In genomic region chr9:112360047-112360804, GRCh38 we compare ENCODE assay signal across 19 cellular contexts. TPM values are rescaled to one million over a fixed set of nuclear protein-coding genes. Genes with fewer than 3 reads are reported as not detected.
A peak's percentile ranks its signal among the peaks of the same experiment; 100 is the strongest.
DNase-seq lines count a peak whose midpoint lies in the region; ATAC-seq and TF ChIP-seq lines count a peak whose summit lies in the region.
"Had no signal": no experiment of that assay in that cellular context is flagged by ENCODE, and none has a peak within 500 bp of the region (broad histone marks: within the 10 kb centered on the region; RNA-seq: fewer than 3 reads in every experiment).

No MANE protein-coding gene starts in this region.

- no TSS peak for BruUV-seq in MCF 10A (replicated peaks; lab: Mats Ljungman, UMichigan)

- H3K27me3 ChIP-seq in breast epithelium (no peaks in the 10 kb centered on the region), thyroid gland (no peaks in the 10 kb centered on the region)
- H3K27me3 ChIP-seq: BLaER1, esophagus squamous epithelium, stomach had no signal

- H3K36me3 ChIP-seq in breast epithelium (no peaks in the 10 kb centered on the region), thyroid gland (no peaks in the 10 kb centered on the region)
- H3K36me3 ChIP-seq: BLaER1, esophagus squamous epithelium, stomach had no signal

- no peaks in the 10 kb centered on the region for H3K27me3 Mint-ChIP-seq in MCF 10A (ENCODE audit: insufficient read depth, unreplicated experiment)
- peaks cover 2% of the 10 kb centered on the region for H3K27me3 Mint-ChIP-seq in activated CD8-positive, alpha-beta T cell treated with anti-CD3 and anti-CD28 coated beads for 36 hours

- H3K27ac ChIP-seq in breast epithelium (no peak overlapping the region), thyroid gland (peak overlapping the region in 2 of 3 donors; percentile 16 to 31)
- H3K27ac ChIP-seq: BLaER1, esophagus squamous epithelium, stomach, VCaP had no signal

- H3K36me3 Mint-ChIP-seq in MCF 10A (ENCODE audit: insufficient read depth, unreplicated experiment) = no peaks in the 10 kb centered on the region
- no peaks in the 10 kb centered on the region for H3K36me3 Mint-ChIP-seq in activated CD8-positive, alpha-beta T cell treated with anti-CD3 and anti-CD28 coated beads for 36 hours (ENCODE audit: low read depth)
- H3K36me3 Mint-ChIP-seq: immature natural killer cell had no signal

- peak overlapping the region; percentile 23 for H3K27ac Mint-ChIP-seq in MCF 10A (ENCODE audit: low read depth, unreplicated experiment)
- peak overlapping the region; percentile 13 for H3K27ac Mint-ChIP-seq in activated CD8-positive, alpha-beta T cell treated with anti-CD3 and anti-CD28 coated beads for 36 hours
- H3K27ac Mint-ChIP-seq: activated T-helper 1 cell treated with anti-CD3 and anti-CD28 coated beads, Interleukin-12 subunit alpha, Interleukin-12 subunit beta, Interleukin-2, Interleukin-4 antibody, amounts not matched to agents 30 ng/mL and 10 ng/mL and 1 ng/mL, durations not matched to agents 14 hours and 24 hours and 36 hours; immature natural killer cell had no signal

- H3K4me1 ChIP-seq in breast epithelium (no peaks in the 10 kb centered on the region), thyroid gland (peaks cover 1 to 16% of the 10 kb centered on the region in 2 donors)
- H3K4me1 ChIP-seq: BLaER1 had no signal

- POLR2A ChIA-PET in MCF 10A (lab: Yijun Ruan, JAX) = interaction anchor here (0.5 to 4.1 kb wide), 7 partner anchors 15 to 601 kb away, joined by 3 to 33 read pairs (median 4); partner anchors contain the start of gene HSDL2
- POLR2A ChIA-PET in activated CD8-positive, alpha-beta T cell treated with anti-CD3 and anti-CD28 coated beads for 36 hours (lab: Charles Lee) = interaction anchor here (1.0 kb wide), 1 partner anchor 247 kb away, joined by 3 read pairs; no protein-coding TSS in a partner anchor

- peak; percentile 75 for ATAC-seq in activated CD8-positive, alpha-beta T cell treated with anti-CD3 and anti-CD28 coated beads for 36 hours
- no peak for ATAC-seq in HG02623 (IDR thresholded peaks at IDR 0.05; ENCODE audit: unreplicated experiment)

- no peak for TF ChIP-seq POLR2A in breast epithelium (IDR thresholded peaks at IDR 0.05)
- no peak for TF ChIP-seq POLR2A in thyroid gland (IDR thresholded peaks at IDR 0.05)

- intact Hi-C loops in MCF 10A (cut with micrococcal nuclease) = loop anchor here (2.0 to 10.0 kb wide), 2 partner anchors 273 to 595 kb away; no protein-coding TSS in a partner anchor
- intact Hi-C loops in breast epithelium (cut with DNase I; ENCODE audit: low total_unique reads) = loop anchor here (10.0 kb wide), 1 partner anchor 265 kb away; no protein-coding TSS in a partner anchor
- intact Hi-C loops in activated CD8-positive, alpha-beta T cell treated with anti-CD3 and anti-CD28 coated beads for 36 hours (cut with micrococcal nuclease) = loop anchor here (2.0 kb wide), 1 partner anchor 263 kb away; no protein-coding TSS in a partner anchor
- intact Hi-C loops in thyroid gland (cut with DNase I) = loop anchor here (5.0 to 10.0 kb wide), 2 partner anchors 263 to 455 kb away; no protein-coding TSS in a partner anchor

- TF ChIP-seq CTCF in MCF 10A (IDR thresholded peaks at IDR 0.05; ENCODE audit: unreplicated experiment) (no peak), breast epithelium (IDR thresholded peaks at IDR 0.05) (no peak), fibroblast of mammary gland (conservative IDR thresholded peaks at IDR 0.05; ENCODE audit: control insufficient read depth, insufficient read depth, low read depth, low read length) (no peak), thyroid gland (IDR thresholded peaks at IDR 0.05) (no peak)
- no peak for TF ChIP-seq CTCF in activated CD8-positive, alpha-beta T cell treated with anti-CD3 and anti-CD28 coated beads for 36 hours (IDR thresholded peaks at IDR 0.05)

- H3K4me3 ChIP-seq in breast epithelium (no peak overlapping the region), fibroblast of mammary gland (ENCODE audit: control insufficient read depth, low read depth, low read length) (no peak overlapping the region), thyroid gland (replicated peaks in 1 of 3) (no peak overlapping the region)
- H3K4me3 ChIP-seq: BLaER1, esophagus squamous epithelium, stomach had no signal

- H3K4me3 Mint-ChIP-seq in MCF 10A (ENCODE audit: unreplicated experiment) = no peak overlapping the region
- H3K4me3 Mint-ChIP-seq in activated CD8-positive, alpha-beta T cell treated with anti-CD3 and anti-CD28 coated beads for 36 hours = no peak overlapping the region
- H3K4me3 Mint-ChIP-seq: activated T-helper 1 cell treated with anti-CD3 and anti-CD28 coated beads, Interleukin-12 subunit alpha, Interleukin-12 subunit beta, Interleukin-2, Interleukin-4 antibody, amounts not matched to agents 30 ng/mL and 10 ng/mL and 1 ng/mL, durations not matched to agents 14 hours and 24 hours and 36 hours; central memory CD8-positive, alpha-beta T cell; immature natural killer cell had no signal

- H3K9me3 ChIP-seq in breast epithelium = no peaks in the 10 kb centered on the region
- H3K9me3 ChIP-seq in thyroid gland = no peaks in the 10 kb centered on the region
- H3K9me3 ChIP-seq: esophagus squamous epithelium had no signal

- peaks cover 5% of the 10 kb centered on the region for H3K9me3 Mint-ChIP-seq in MCF 10A (ENCODE audit: unreplicated experiment)
- no peaks in the 10 kb centered on the region for H3K9me3 Mint-ChIP-seq in activated CD8-positive, alpha-beta T cell treated with anti-CD3 and anti-CD28 coated beads for 36 hours
- H3K9me3 Mint-ChIP-seq: central memory CD8-positive, alpha-beta T cell; immature natural killer cell had no signal

- WGBS in thyroid gland, 2 donors = 78 to 80% methylated on average over 5 of the region's 5 CpGs

- DNase-seq in MCF 10A (ENCODE audit: unreplicated experiment) = peak; percentile 60
- DNase-seq in breast epithelium (ENCODE audit: low spot score in 2 of 2) = no peak
- no peak for DNase-seq in activated CD8-positive, alpha-beta T cell treated with anti-CD3 and anti-CD28 coated beads for 36 hours
- peak; percentile 77 for DNase-seq in fibroblast of mammary gland (ENCODE audit: low read depth)
- DNase-seq in thyroid gland = peak; percentile 35 to 56
- DNase-seq in occipital lobe (lab: John Stamatoyannopoulos, UW) = no peak
- DNase-seq in NCI-H1436 (lab: John Stamatoyannopoulos, UW) = no peak
- DNase-seq: esophagus squamous epithelium; GDM1; immature natural killer cell; NCI-H1930; SHP77 treated with DMSO at 0.1 percent for 48 hours; stimulated activated CD4-positive, alpha-beta T cell treated with anti-CD3 and anti-CD28 coated beads, Interleukin-4, amount 100 ng/mL, for 24 hours; stomach had no signal

- peaks cover 11% of the 10 kb centered on the region for H3K4me1 Mint-ChIP-seq in MCF 10A (ENCODE audit: insufficient read depth, unreplicated experiment)
- peaks cover 22% of the 10 kb centered on the region for H3K4me1 Mint-ChIP-seq in activated CD8-positive, alpha-beta T cell treated with anti-CD3 and anti-CD28 coated beads for 36 hours (ENCODE audit: low read depth)
- H3K4me1 Mint-ChIP-seq: central memory CD8-positive, alpha-beta T cell had no signal

- CTCF ChIA-PET in MCF 10A (lab: Yijun Ruan, JAX) = interaction anchor here (0.6 to 5.0 kb wide), 31 partner anchors 10 to 482 kb away, joined by 3 to 110 read pairs (median 6); partner anchors contain the start of gene HSDL2
- CTCF ChIA-PET in activated CD8-positive, alpha-beta T cell treated with anti-CD3 and anti-CD28 coated beads for 36 hours (lab: Charles Lee) = interaction anchor here (0.7 to 5.3 kb wide), 23 partner anchors 10 to 677 kb away, joined by 3 to 105 read pairs (median 6); partner anchors contain the start of genes HSDL2 and PTBP3

RNA-seq across cellular contexts. Expression of gene HSDL2, which starts 19.7 kb away (rescaled TPM):
- total RNA-seq in MCF 10A (2022) (20.6 and 26.7 TPM in 2 replicates), breast epithelium (100 to 1,000 TPM in 1 of 3 donors, 10 to 100 TPM in 2; 30.7 to 124 (median 52.8) TPM), thyroid gland (10 to 100 TPM; 37.8 to 54.8 (median 43.8) TPM), occipital lobe (21.4 TPM)
- 10 to 100 TPM; 24.5 to 25.3 TPM for total RNA-seq in activated CD8-positive, alpha-beta T cell treated with anti-CD3 and anti-CD28 coated beads for 36 hours

RNA-seq across cellular contexts. Expression of gene PTBP3, which starts 26.8 kb away (rescaled TPM):
- 79.2 and 83.4 TPM in 2 replicates for total RNA-seq in MCF 10A (2022)
- 10 to 100 TPM; 30.6 to 80.2 (median 50.5) TPM for total RNA-seq in breast epithelium
- total RNA-seq in activated CD8-positive, alpha-beta T cell treated with anti-CD3 and anti-CD28 coated beads for 36 hours = 100 to 1,000 TPM; 108 to 120 TPM
- 10 to 100 TPM; 33.7 to 89.1 (median 42.4) TPM for total RNA-seq in thyroid gland
- 44.9 TPM for total RNA-seq in occipital lobe

Comparison
In these comparisons a context has a peak if more than half of its experiments do, and no peak if none do; other contexts are left out.
1. DNase-seq: peak in MCF 10A (single experiment), fibroblast of mammary gland (single experiment) and thyroid gland (2 of 2); none in breast epithelium (0 of 2), activated CD8-positive, alpha-beta T cell treated with anti-CD3 and anti-CD28 coated beads for 36 hours (single experiment), occipital lobe (single experiment) and NCI-H1436 (single experiment).
2. H3K27ac ChIP-seq: peak in thyroid gland (2 of 3); none in breast epithelium (0 of 2).